8 cellular contexts compared by ENCODE assay signal in the genomic region with DNA sequence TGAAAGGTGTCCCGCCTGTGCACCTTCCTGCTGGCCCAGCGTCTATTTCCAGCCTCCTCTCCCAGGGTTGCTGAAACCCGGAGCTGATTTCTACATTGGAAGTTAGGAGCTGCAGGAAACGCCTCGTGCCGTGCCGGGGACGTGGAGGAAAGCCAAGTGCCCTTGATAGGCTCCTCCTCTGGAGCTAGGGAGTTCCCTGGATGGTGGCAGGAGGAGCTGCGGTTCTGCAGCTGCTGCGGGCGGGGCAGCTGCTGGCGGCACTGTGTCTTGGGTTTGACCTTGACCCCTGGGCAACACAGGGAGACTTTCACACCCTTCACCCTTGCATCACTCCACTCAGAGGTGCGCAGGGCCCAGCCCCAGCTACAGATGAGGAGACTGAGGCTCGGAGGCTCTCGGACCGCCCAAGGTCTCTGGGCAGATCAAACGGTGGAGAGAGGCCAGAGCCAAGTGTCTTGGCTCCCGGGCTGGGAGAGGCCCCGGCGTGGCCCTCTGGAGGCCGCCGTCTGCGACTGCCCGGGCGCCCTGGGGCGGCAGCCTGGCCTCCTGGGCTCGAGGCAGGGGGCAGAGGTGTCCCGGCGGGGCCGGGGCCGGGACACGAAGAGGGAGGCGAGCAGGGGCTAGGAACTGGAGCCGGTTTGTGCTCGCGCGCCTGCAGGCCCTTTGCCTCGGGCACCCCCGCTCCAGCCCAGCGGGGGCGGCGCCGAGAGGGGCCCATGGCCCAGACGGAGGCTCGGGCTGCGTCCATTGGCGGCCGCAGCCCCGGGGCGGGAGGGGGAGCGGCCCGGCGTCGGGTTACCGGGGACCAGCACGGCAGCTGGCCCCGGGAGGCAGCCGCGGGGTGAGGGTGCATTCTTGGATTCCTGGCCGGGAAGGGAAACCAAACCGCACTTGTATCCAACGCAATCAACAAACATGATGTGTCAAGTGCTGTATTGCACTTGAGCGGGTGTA.
DNase-seq lines count a peak whose midpoint lies in the region; ATAC-seq and TF ChIP-seq lines count a peak whose summit lies in the region.

No MANE protein-coding gene starts in this region.

- peak overlapping the region; percentile 52; the same call in 1 of the 2 replicates for H3K9ac ChIP-seq in HUES64 (ENCODE audit: low read depth, low read length)

- H3K4me1 ChIP-seq in HUES64 (ENCODE audit: insufficient read depth, low read length): peaks cover 36% of the 10 kb centered on the region
- peaks cover 7 to 15% of the 10 kb centered on the region in 2 donors for H3K4me1 ChIP-seq in esophagus (ENCODE audit: control insufficient read depth in 2 of 2, insufficient read depth in 2 of 2, low read length in 1 of 2)
- H3K4me1 ChIP-seq in mononuclear cell (ENCODE audit: insufficient read depth, low read length): peaks cover 87% of the 10 kb centered on the region

- H3K9me3 ChIP-seq in HUES64 (ENCODE audit: insufficient read depth, low read depth, low read length) (no peaks in the 10 kb centered on the region), esophagus (ENCODE audit: control insufficient read depth in 2 of 2, insufficient read depth in 1 of 2, low read depth in 1 of 2, low read length in 1 of 2) (no peaks in the 10 kb centered on the region), mononuclear cell (ENCODE audit: low read depth, low read length) (no peaks in the 10 kb centered on the region)

- WGBS in HUES64: 4% methylated on average over 63 of the region's 63 CpGs
- 9 to 10% methylated on average over 59 to 63 of the region's 63 CpGs for WGBS in esophagus, 2 donors

- DNase-seq in GM12864 (ENCODE audit: low read depth) (no peak), SHP77 treated with DMSO at 0.1 percent for 48 hours (lab: John Stamatoyannopoulos, UW) (peak; percentile 70), ureter (ENCODE audit: low spot score) (peak; percentile 92)

- peak; percentile 44 for TF ChIP-seq CTCF in 22Rv1 (IDR thresholded peaks at IDR 0.05)
- TF ChIP-seq CTCF in GM12864 (IDR thresholded peaks at IDR 0.05; ENCODE audit: low read depth, low read length, missing control alignments): no peak

- H3K27ac ChIP-seq in 22Rv1: peak overlapping the region; percentile 66
- peak overlapping the region; percentile 60; the same call in 1 of the 2 replicates for H3K27ac ChIP-seq in HUES64 (ENCODE audit: low read depth, low read length)
- peak overlapping the region; percentile 89 to 96 for H3K27ac ChIP-seq in esophagus (ENCODE audit: low read depth in 2 of 2, low read length in 1 of 2)

- no peak for ATAC-seq in HG02840 (IDR thresholded peaks at IDR 0.05; ENCODE audit: low FRiP score, unreplicated experiment)

- H3K36me3 ChIP-seq in HUES64 (ENCODE audit: insufficient read depth, low read length) (no peaks in the 10 kb centered on the region), esophagus (ENCODE audit: control insufficient read depth in 2 of 2, insufficient read depth in 2 of 2, low read length in 1 of 2) (no peaks in the 10 kb centered on the region)

- peak overlapping the region; percentile 55 for H3K4me3 ChIP-seq in GM12864 (ENCODE audit: low read depth, low read length)
- H3K4me3 ChIP-seq in HUES64 (ENCODE audit: low read length): peak overlapping the region; percentile 55
- H3K4me3 ChIP-seq in esophagus (ENCODE audit: low read depth in 1 of 2, low read length in 2 of 2): peak overlapping the region; percentile 48 to 51
- H3K4me3 ChIP-seq in mononuclear cell (ENCODE audit: low read length): peak overlapping the region; percentile 38

- peaks cover 66% of the 10 kb centered on the region for H3K27me3 ChIP-seq in HUES64 (ENCODE audit: insufficient read depth, low read length)
- H3K27me3 ChIP-seq in esophagus (ENCODE audit: control insufficient read depth in 1 of 2, insufficient read depth in 2 of 2, low read length in 2 of 2): no peaks in the 10 kb centered on the region
- no peaks in the 10 kb centered on the region for H3K27me3 ChIP-seq in mononuclear cell (ENCODE audit: insufficient read depth, low read length)
